In the genomic region with DNA sequence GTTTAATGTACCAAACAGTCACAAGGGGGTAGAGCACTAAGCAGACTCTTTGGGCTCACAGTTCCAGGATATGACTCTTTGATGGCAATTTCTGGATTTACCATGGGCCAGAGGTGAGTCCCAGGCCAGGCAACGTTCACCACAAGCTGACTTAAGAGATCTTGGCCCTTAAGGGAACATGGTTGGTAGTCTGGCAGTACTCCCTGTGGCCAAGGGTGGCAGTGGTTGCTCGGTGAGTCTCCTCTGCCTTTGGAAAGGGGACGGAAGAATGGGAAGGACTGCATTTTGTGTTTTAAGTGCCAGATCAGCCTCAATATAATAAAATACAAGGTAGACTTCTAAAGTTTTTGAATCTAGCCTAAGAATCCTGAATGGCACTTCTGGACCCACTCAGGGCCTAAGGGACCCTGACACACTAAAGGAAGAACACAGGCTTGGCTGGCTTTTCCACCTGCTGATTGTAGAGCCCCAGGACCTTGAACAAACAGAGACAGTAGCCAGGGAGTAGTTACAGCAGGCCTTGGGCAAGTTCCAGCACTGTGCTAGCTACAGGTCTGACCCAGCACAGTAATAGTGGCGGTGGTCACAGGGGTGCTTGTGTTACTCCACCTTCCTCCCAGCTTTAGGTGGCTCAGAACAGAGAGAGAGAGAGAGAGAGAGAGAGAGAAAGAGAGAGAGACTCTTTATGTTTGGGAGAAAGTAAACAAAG, we compare ENCODE assay signal across 20 cellular contexts.
DNase-seq lines count a peak whose midpoint lies in the region; TF ChIP-seq lines count a peak whose summit lies in the region.
"Had no signal": no experiment of that assay in that cellular context is flagged by ENCODE, and none has a peak within 500 bp of the region (broad histone marks: within the 10 kb centered on the region; RNA-seq: fewer than 3 reads in every experiment).

No MANE protein-coding gene starts in this region.

- H3K4me1 Mint-ChIP-seq in endodermal cell (no peaks in the 10 kb centered on the region), CD14-positive monocyte (no peaks in the 10 kb centered on the region)

- H3K27me3 ChIP-seq in endodermal cell (ENCODE audit: control insufficient read depth, insufficient read depth, low read length, poor library complexity, severe bottlenecking), result no peaks in the 10 kb centered on the region
- H3K27me3 ChIP-seq in parathyroid adenoma (ENCODE audit: control insufficient read depth, insufficient read depth, low read length), result no peaks in the 10 kb centered on the region
- H3K27me3 ChIP-seq: Peyer's patch had no signal

- intact Hi-C loops in CD14-positive monocyte (cut with micrococcal nuclease), result no loop called here

- peaks cover 16% of the 10 kb centered on the region for H3K9me3 Mint-ChIP-seq in endodermal cell
- peaks cover 6 to 21% (median 13%) of the 10 kb centered on the region in 7 donors for H3K9me3 Mint-ChIP-seq in CD14-positive monocyte

- H2AFZ ChIP-seq in parathyroid adenoma, result peak overlapping the region; percentile 68

- peak; percentile 65 for TF ChIP-seq CTCF in endodermal cell (conservative IDR thresholded peaks at IDR 0.05)
- no peak for TF ChIP-seq CTCF in parathyroid adenoma (IDR thresholded peaks at IDR 0.05)
- no peak for TF ChIP-seq CTCF in CD14-positive monocyte (IDR thresholded peaks at IDR 0.05)

- H3K4me1 ChIP-seq in endodermal cell (ENCODE audit: control insufficient read depth, insufficient read depth, low read length) (no peaks in the 10 kb centered on the region), parathyroid adenoma (peaks cover 38% of the 10 kb centered on the region)
- H3K4me1 ChIP-seq: A549, Peyer's patch had no signal

- no peaks in the 10 kb centered on the region for H3K79me2 ChIP-seq in parathyroid adenoma

- H3K4me3 ChIP-seq in endodermal cell (ENCODE audit: low read length) (no peak overlapping the region), parathyroid adenoma (ENCODE audit: low read depth, low read length) (no peak overlapping the region)
- H3K4me3 ChIP-seq: A549, Peyer's patch had no signal

- H3K27ac Mint-ChIP-seq in endodermal cell (no peak overlapping the region), CD14-positive monocyte (no peak overlapping the region)
- H3K27ac Mint-ChIP-seq: activated B cell treated with CpG ODN at 0.5 μM for 24 hours; progenitor cell of endocrine pancreas; stimulated activated naive CD8-positive, alpha-beta T cell treated with anti-CD3 and anti-CD28 coated beads, Interleukin-15, Interleukin-2, amounts not matched to agents 100 ng/mL and 50 ng/mL, for 24 hours had no signal

- no peak overlapping the region for H3K4me2 ChIP-seq in parathyroid adenoma (ENCODE audit: low read length)
- H3K4me2 ChIP-seq: A549 had no signal

- no peaks in the 10 kb centered on the region for H3K36me3 ChIP-seq in endodermal cell (ENCODE audit: control insufficient read depth, insufficient read depth, low read length)
- H3K36me3 ChIP-seq in parathyroid adenoma (ENCODE audit: control insufficient read depth, insufficient read depth, low read length), result no peaks in the 10 kb centered on the region
- H3K36me3 ChIP-seq: Peyer's patch had no signal

- no peak overlapping the region for H3K4me3 Mint-ChIP-seq in endodermal cell
- no peak overlapping the region for H3K4me3 Mint-ChIP-seq in CD14-positive monocyte
- H3K4me3 Mint-ChIP-seq: activated B cell treated with CpG ODN at 0.5 μM for 24 hours; stimulated activated naive CD8-positive, alpha-beta T cell treated with anti-CD3 and anti-CD28 coated beads, Interleukin-15, Interleukin-2, amounts not matched to agents 100 ng/mL and 50 ng/mL, for 24 hours had no signal

- H3K36me3 Mint-ChIP-seq in endodermal cell (ENCODE audit: low read depth), result peaks cover 2% of the 10 kb centered on the region
- no peaks in the 10 kb centered on the region for H3K36me3 Mint-ChIP-seq in CD14-positive monocyte

- H3K27me3 Mint-ChIP-seq in endodermal cell (ENCODE audit: insufficient read depth), result no peaks in the 10 kb centered on the region
- peaks cover 0 to 2% (median 1%) of the 10 kb centered on the region in 3 donors for H3K27me3 Mint-ChIP-seq in CD14-positive monocyte (ENCODE audit: low read depth in 3 of 3)
- H3K27me3 Mint-ChIP-seq: activated B cell treated with CpG ODN at 0.5 μM for 24 hours; progenitor cell of endocrine pancreas; stimulated activated naive CD8-positive, alpha-beta T cell treated with anti-CD3 and anti-CD28 coated beads, Interleukin-15, Interleukin-2, amounts not matched to agents 100 ng/mL and 50 ng/mL, for 24 hours had no signal

- DNase-seq in NCI-H82 (lab: John Stamatoyannopoulos, UW) (peak; percentile 34), NCI-H82 treated with DMSO at 0.1 percent for 48 hours (lab: John Stamatoyannopoulos, UW; ENCODE audit: unreplicated experiment) (no peak), NCI-H69 (lab: John Stamatoyannopoulos, UW) (peak; percentile 4), endodermal cell (peak; percentile 72), CD14-positive monocyte (ENCODE audit: low spot score) (no peak), dedifferentiated amniotic fluid mesenchymal stem cell (ENCODE audit: extremely low spot score) (no peak), HUDEP-2 (lab: John Stamatoyannopoulos, UW; ENCODE audit: unreplicated experiment in 76 of 76) (no peak)
- DNase-seq: activated B cell treated with CpG ODN at 0.5 μM for 24 hours; activated effector memory CD4-positive, alpha-beta T cell treated with Interleukin-2 at 50 U/mL for 16 hours; amniotic stem cell; cortex of kidney; GDM1; MM.1S; NCI-H2029 treated with DMSO at 0.1 percent for 48 hours; NCI-H524 treated with DMSO at 0.1 percent for 48 hours; Peyer's patch had no signal

- H3K9ac ChIP-seq in endodermal cell (ENCODE audit: extremely low read depth, low read length, poor library complexity, severe bottlenecking) (no peak overlapping the region), parathyroid adenoma (no peak overlapping the region)

- H3K27ac ChIP-seq in endodermal cell (ENCODE audit: low read depth, low read length), result no peak overlapping the region
- H3K27ac ChIP-seq in parathyroid adenoma, result peak overlapping the region; percentile 44
- H3K27ac ChIP-seq: A549, Peyer's patch had no signal

- 71 to 91% methylated on average over 1 to 4 of the region's 4 CpGs for WGBS in endodermal cell (ENCODE audit: insufficient coverage in 1 of 2, insufficient read length in 1 of 2), 2 experiments

- H3K9me3 ChIP-seq in endodermal cell (ENCODE audit: control insufficient read depth, low read length) (peaks cover 10% of the 10 kb centered on the region), parathyroid adenoma (ENCODE audit: control insufficient read depth, low read length) (peaks cover 2% of the 10 kb centered on the region)
- H3K9me3 ChIP-seq: A549 had no signal

Comparison
In these comparisons a context has a peak if more than half of its experiments do, and no peak if none do; other contexts are left out.
1. DNase-seq: peak in NCI-H82 (single experiment), NCI-H69 (single experiment) and endodermal cell (single experiment); none in NCI-H82 treated with DMSO at 0.1 percent for 48 hours (single experiment), CD14-positive monocyte (single experiment), dedifferentiated amniotic fluid mesenchymal stem cell (single experiment) and HUDEP-2 (0 of 76).